ENCODE assay signal across 1 cellular context in the genomic region with DNA sequence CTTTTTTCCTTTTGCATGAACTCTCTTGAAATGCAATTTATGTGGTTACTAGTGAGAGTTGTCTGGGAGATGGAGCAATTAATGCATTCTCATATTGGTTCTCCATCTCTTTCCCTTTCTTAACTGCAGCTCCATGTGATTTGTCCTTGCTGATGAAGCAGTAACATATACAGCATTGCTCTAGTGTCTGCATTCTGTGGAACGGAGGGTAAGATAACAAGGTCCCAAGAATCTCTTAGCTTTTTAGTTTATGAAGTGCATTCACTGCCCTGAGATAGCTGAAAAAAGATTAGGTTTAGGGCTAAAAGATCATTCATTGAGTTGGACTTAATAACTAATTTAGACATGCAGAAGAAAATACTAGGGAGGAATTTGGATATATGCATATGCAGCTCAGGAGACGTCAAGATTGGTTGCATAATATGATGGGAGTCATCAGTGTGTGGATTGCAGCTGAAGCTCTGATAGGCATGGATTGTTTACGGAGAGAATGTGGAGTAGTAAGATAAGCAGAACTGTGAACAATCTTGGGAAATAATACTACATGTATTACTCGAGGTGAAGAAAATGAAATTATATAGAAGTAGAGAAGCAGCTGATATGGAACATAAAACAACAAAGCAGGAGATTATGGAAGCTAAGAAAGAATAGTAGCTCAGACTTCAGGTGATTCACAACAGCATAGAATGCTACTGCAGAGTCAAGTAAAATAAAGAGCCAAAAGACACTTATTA.
A peak's percentile ranks its signal among the peaks of the same experiment; 100 is the strongest.
TF ChIP-seq lines count a peak whose summit lies in the region.

No MANE protein-coding gene starts in this region.

TF ChIP-seq in K562, 482 proteins besides CTCF, POLR2A, EP300 and RAD21 (continued from another document and continues in another):
- 0 out of 4 replicates have a peak, but pooled peaks of 1 of the 2 experiments have one; percentile 76 for TF ChIP-seq ARNT (IDR thresholded peaks at IDR 0.05)
- no peak for TF ChIP-seq LARP7 (IDR thresholded peaks at IDR 0.05)
- TF ChIP-seq DPF2 (IDR thresholded peaks at IDR 0.05) = peak; percentile 86
- TF ChIP-seq POLR2AphosphoS5 (IDR thresholded peaks at IDR 0.05; ENCODE audit: control insufficient read depth, insufficient read depth, low read depth, low read length) = peak; percentile 58; the same call in 1 of the 2 replicates
- TF ChIP-seq, protein P1, sequence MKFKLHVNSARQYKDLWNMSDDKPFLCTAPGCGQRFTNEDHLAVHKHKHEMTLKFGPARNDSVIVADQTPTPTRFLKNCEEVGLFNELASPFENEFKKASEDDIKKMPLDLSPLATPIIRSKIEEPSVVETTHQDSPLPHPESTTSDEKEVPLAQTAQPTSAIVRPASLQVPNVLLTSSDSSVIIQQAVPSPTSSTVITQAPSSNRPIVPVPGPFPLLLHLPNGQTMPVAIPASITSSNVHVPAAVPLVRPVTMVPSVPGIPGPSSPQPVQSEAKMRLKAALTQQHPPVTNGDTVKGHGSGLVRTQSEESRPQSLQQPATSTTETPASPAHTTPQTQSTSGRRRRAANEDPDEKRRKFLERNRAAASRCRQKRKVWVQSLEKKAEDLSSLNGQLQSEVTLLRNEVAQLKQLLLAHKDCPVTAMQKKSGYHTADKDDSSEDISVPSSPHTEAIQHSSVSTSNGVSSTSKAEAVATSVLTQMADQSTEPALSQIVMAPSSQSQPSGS (CRISPR knock-in tag; IDR thresholded peaks at IDR 0.05) = no peak
- no peak for TF ChIP-seq HMGN3 (IDR thresholded peaks at IDR 0.05; ENCODE audit: borderline replicate concordance, extremely low read depth, insufficient read length, low read depth, low read length)
- TF ChIP-seq, protein P2, sequence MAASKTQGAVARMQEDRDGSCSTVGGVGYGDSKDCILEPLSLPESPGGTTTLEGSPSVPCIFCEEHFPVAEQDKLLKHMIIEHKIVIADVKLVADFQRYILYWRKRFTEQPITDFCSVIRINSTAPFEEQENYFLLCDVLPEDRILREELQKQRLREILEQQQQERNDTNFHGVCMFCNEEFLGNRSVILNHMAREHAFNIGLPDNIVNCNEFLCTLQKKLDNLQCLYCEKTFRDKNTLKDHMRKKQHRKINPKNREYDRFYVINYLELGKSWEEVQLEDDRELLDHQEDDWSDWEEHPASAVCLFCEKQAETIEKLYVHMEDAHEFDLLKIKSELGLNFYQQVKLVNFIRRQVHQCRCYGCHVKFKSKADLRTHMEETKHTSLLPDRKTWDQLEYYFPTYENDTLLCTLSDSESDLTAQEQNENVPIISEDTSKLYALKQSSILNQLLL (CRISPR knock-in tag; IDR thresholded peaks at IDR 0.05; ENCODE audit: borderline replicate concordance) = no peak
- TF ChIP-seq, protein P3, sequence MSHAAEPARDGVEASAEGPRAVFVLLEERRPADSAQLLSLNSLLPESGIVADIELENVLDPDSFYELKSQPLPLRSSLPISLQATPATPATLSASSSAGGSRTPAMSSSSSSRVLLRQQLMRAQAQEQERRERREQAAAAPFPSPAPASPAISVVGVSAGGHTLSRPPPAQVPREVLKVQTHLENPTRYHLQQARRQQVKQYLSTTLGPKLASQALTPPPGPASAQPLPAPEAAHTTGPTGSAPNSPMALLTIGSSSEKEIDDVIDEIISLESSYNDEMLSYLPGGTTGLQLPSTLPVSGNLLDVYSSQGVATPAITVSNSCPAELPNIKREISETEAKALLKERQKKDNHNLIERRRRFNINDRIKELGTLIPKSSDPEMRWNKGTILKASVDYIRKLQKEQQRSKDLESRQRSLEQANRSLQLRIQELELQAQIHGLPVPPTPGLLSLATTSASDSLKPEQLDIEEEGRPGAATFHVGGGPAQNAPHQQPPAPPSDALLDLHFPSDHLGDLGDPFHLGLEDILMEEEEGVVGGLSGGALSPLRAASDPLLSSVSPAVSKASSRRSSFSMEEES (CRISPR knock-in tag; IDR thresholded peaks at IDR 0.05) = no peak
- TF ChIP-seq, protein P4, sequence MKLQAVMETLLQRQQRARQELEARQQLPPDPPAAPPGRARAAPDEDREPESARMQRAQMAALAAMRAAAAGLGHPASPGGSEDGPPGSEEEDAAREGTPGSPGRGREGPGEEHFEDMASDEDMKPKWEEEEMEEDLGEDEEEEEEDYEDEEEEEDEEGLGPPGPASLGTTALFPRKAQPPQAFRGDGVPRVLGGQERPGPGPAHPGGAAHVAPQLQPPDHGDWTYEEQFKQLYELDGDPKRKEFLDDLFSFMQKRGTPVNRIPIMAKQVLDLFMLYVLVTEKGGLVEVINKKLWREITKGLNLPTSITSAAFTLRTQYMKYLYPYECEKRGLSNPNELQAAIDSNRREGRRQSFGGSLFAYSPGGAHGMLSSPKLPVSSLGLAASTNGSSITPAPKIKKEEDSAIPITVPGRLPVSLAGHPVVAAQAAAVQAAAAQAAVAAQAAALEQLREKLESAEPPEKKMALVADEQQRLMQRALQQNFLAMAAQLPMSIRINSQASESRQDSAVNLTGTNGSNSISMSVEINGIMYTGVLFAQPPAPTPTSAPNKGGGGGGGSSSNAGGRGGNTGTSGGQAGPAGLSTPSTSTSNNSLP (IDR thresholded peaks at IDR 0.05; ENCODE audit: borderline replicate concordance, low read depth, low read length) = peak; percentile 40; the same call in 1 of the 2 replicates
- TF ChIP-seq HDAC1 (IDR thresholded peaks at IDR 0.05) = peak in 1 of 2 experiments; percentile 90; a peak in 2 of 4 replicates
- TF ChIP-seq ZNF561 (CRISPR knock-in tag; conservative IDR thresholded peaks at IDR 0.05) = no peak
- no peak for TF ChIP-seq NELFE (IDR thresholded peaks at IDR 0.05; ENCODE audit: insufficient read depth, insufficient read length)
- TF ChIP-seq ZNF134 (CRISPR knock-in tag; conservative IDR thresholded peaks at IDR 0.05) = 0 out of 2 replicates have a peak, but pooled peaks have one; percentile 21
- TF ChIP-seq CBFA2T2 (conservative IDR thresholded peaks at IDR 0.05) = peak; percentile 87
- 0 out of 2 replicates have a peak, but pooled peaks have one; percentile 14 for TF ChIP-seq BHLHE40 (IDR thresholded peaks at IDR 0.05; ENCODE audit: low read length)
- no peak for TF ChIP-seq NR1H2 (CRISPR knock-in tag; IDR thresholded peaks at IDR 0.05)
- TF ChIP-seq TEAD4 (IDR thresholded peaks at IDR 0.05; ENCODE audit: low read length) = peak; percentile 92
- no peak for TF ChIP-seq TEAD4 (CRISPR knock-in tag; IDR thresholded peaks at IDR 0.05; ENCODE audit: borderline replicate concordance)
- peak; percentile 22; the same call in 1 of the 2 replicates for TF ChIP-seq LEF1 (IDR thresholded peaks at IDR 0.05)
- no peak for TF ChIP-seq KAT2B (IDR thresholded peaks at IDR 0.05; ENCODE audit: low read depth, low read length)
- TF ChIP-seq, protein P5, sequence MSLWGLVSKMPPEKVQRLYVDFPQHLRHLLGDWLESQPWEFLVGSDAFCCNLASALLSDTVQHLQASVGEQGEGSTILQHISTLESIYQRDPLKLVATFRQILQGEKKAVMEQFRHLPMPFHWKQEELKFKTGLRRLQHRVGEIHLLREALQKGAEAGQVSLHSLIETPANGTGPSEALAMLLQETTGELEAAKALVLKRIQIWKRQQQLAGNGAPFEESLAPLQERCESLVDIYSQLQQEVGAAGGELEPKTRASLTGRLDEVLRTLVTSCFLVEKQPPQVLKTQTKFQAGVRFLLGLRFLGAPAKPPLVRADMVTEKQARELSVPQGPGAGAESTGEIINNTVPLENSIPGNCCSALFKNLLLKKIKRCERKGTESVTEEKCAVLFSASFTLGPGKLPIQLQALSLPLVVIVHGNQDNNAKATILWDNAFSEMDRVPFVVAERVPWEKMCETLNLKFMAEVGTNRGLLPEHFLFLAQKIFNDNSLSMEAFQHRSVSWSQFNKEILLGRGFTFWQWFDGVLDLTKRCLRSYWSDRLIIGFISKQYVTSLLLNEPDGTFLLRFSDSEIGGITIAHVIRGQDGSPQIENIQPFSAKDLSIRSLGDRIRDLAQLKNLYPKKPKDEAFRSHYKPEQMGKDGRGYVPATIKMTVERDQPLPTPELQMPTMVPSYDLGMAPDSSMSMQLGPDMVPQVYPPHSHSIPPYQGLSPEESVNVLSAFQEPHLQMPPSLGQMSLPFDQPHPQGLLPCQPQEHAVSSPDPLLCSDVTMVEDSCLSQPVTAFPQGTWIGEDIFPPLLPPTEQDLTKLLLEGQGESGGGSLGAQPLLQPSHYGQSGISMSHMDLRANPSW (CRISPR knock-in tag; IDR thresholded peaks at IDR 0.05) = no peak
- TF ChIP-seq, protein P6, sequence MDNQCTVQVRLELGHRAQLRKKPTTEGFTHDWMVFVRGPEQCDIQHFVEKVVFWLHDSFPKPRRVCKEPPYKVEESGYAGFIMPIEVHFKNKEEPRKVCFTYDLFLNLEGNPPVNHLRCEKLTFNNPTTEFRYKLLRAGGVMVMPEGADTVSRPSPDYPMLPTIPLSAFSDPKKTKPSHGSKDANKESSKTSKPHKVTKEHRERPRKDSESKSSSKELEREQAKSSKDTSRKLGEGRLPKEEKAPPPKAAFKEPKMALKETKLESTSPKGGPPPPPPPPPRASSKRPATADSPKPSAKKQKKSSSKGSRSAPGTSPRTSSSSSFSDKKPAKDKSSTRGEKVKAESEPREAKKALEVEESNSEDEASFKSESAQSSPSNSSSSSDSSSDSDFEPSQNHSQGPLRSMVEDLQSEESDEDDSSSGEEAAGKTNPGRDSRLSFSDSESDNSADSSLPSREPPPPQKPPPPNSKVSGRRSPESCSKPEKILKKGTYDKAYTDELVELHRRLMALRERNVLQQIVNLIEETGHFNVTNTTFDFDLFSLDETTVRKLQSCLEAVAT (IDR thresholded peaks at IDR 0.05) = no peak
- TF ChIP-seq ADNP (tag; IDR thresholded peaks at IDR 0.05) = peak; percentile 55; the same call in 1 of the 2 replicates
- TF ChIP-seq BCOR (IDR thresholded peaks at IDR 0.05) = no peak
- TF ChIP-seq TRIM24 (IDR thresholded peaks at IDR 0.05) = peak; percentile 87 to 93
- TF ChIP-seq HDAC3 (IDR thresholded peaks at IDR 0.05; ENCODE audit: borderline replicate concordance, partially characterized antibody) = peak; percentile 65
- TF ChIP-seq NFRKB (IDR thresholded peaks at IDR 0.05; ENCODE audit: low read depth) = no peak
- peak; percentile 81 for TF ChIP-seq CXXC5 (CRISPR knock-in tag; IDR thresholded peaks at IDR 0.05)
- no peak for TF ChIP-seq NR3C1 (CRISPR knock-in tag; IDR thresholded peaks at IDR 0.05)
- 0 out of 2 replicates have a peak, but pooled peaks have one; percentile 63 for TF ChIP-seq GATAD2A (IDR thresholded peaks at IDR 0.05)
- TF ChIP-seq ZNF717 (CRISPR knock-in tag; IDR thresholded peaks at IDR 0.05) = no peak
- TF ChIP-seq, protein P7, sequence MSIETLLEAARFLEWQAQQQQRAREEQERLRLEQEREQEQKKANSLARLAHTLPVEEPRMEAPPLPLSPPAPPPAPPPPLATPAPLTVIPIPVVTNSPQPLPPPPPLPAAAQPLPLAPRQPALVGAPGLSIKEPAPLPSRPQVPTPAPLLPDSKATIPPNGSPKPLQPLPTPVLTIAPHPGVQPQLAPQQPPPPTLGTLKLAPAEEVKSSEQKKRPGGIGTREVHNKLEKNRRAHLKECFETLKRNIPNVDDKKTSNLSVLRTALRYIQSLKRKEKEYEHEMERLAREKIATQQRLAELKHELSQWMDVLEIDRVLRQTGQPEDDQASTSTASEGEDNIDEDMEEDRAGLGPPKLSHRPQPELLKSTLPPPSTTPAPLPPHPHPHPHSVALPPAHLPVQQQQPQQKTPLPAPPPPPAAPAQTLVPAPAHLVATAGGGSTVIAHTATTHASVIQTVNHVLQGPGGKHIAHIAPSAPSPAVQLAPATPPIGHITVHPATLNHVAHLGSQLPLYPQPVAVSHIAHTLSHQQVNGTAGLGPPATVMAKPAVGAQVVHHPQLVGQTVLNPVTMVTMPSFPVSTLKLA (conservative IDR thresholded peaks at IDR 0.05) = 0 out of 4 replicates have a peak, but pooled peaks of 1 of the 2 experiments have one; percentile 19
- no peak for TF ChIP-seq CBX2 (IDR thresholded peaks at IDR 0.05; ENCODE audit: insufficient read depth, low read length, poor library complexity, severe bottlenecking)
- TF ChIP-seq, protein P8, sequence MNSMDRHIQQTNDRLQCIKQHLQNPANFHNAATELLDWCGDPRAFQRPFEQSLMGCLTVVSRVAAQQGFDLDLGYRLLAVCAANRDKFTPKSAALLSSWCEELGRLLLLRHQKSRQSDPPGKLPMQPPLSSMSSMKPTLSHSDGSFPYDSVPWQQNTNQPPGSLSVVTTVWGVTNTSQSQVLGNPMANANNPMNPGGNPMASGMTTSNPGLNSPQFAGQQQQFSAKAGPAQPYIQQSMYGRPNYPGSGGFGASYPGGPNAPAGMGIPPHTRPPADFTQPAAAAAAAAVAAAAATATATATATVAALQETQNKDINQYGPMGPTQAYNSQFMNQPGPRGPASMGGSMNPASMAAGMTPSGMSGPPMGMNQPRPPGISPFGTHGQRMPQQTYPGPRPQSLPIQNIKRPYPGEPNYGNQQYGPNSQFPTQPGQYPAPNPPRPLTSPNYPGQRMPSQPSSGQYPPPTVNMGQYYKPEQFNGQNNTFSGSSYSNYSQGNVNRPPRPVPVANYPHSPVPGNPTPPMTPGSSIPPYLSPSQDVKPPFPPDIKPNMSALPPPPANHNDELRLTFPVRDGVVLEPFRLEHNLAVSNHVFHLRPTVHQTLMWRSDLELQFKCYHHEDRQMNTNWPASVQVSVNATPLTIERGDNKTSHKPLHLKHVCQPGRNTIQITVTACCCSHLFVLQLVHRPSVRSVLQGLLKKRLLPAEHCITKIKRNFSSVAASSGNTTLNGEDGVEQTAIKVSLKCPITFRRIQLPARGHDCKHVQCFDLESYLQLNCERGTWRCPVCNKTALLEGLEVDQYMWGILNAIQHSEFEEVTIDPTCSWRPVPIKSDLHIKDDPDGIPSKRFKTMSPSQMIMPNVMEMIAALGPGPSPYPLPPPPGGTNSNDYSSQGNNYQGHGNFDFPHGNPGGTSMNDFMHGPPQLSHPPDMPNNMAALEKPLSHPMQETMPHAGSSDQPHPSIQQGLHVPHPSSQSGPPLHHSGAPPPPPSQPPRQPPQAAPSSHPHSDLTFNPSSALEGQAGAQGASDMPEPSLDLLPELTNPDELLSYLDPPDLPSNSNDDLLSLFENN (IDR thresholded peaks at IDR 0.05; ENCODE audit: low read depth in 2 of 2, low read length in 2 of 2) = 0 out of 4 replicates have a peak, but pooled peaks of 1 of the 2 experiments have one; percentile 48
- peak; percentile 77 to 95; a peak in 3 of 4 replicates for TF ChIP-seq FOXA3 (CRISPR knock-in tag; conservative IDR thresholded peaks at IDR 0.05 in 1 of 2, IDR thresholded peaks at IDR 0.05 in 1 of 2)
- 0 out of 2 replicates have a peak, but pooled peaks have one; percentile 21 for TF ChIP-seq KHSRP (IDR thresholded peaks at IDR 0.05)
- TF ChIP-seq MTA2 (IDR thresholded peaks at IDR 0.05; ENCODE audit: low read depth) = peak; percentile 86
- TF ChIP-seq, protein P9, sequence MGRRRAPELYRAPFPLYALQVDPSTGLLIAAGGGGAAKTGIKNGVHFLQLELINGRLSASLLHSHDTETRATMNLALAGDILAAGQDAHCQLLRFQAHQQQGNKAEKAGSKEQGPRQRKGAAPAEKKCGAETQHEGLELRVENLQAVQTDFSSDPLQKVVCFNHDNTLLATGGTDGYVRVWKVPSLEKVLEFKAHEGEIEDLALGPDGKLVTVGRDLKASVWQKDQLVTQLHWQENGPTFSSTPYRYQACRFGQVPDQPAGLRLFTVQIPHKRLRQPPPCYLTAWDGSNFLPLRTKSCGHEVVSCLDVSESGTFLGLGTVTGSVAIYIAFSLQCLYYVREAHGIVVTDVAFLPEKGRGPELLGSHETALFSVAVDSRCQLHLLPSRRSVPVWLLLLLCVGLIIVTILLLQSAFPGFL (CRISPR knock-in tag; IDR thresholded peaks at IDR 0.05) = no peak
- TF ChIP-seq DACH1 (IDR thresholded peaks at IDR 0.05; ENCODE audit: partially characterized antibody) = peak; percentile 49
- TF ChIP-seq SMARCC2 (IDR thresholded peaks at IDR 0.05; ENCODE audit: low read depth) = peak; percentile 50; the same call in 1 of the 2 replicates
- TF ChIP-seq FOXM1 (IDR thresholded peaks at IDR 0.05; ENCODE audit: low read depth) = peak; percentile 67; the same call in 1 of the 2 replicates
- TF ChIP-seq FOXM1 (CRISPR knock-in tag; IDR thresholded peaks at IDR 0.05; ENCODE audit: low read depth) = no peak
- no peak for TF ChIP-seq ZNF239 (CRISPR knock-in tag; IDR thresholded peaks at IDR 0.05)
